In genomic region chr16:88856122-88856827, GRCh38 we compare ENCODE assay signal across 8 cellular contexts. TPM values are rescaled to one million over a fixed set of nuclear protein-coding genes. Genes with fewer than 3 reads are reported as not detected.
A peak's percentile ranks its signal among the peaks of the same experiment; 100 is the strongest.
DNase-seq lines count a peak whose midpoint lies in the region; ATAC-seq and TF ChIP-seq lines count a peak whose summit lies in the region.

No MANE protein-coding gene starts in this region.

- POLR2A ChIA-PET in activated CD4-positive, alpha-beta T cell treated with anti-CD3 and anti-CD28 coated beads, Interleukin-2, amount 10 ng/mL, durations not matched to agents 7 days and 5 days (lab: Charles Lee): no interaction called here
- POLR2A ChIA-PET in activated CD4-positive, alpha-beta memory T cell treated with anti-CD3 and anti-CD28 coated beads for 36 hours (lab: Charles Lee): interaction anchor here (0.7 to 2.7 kb wide), 7 partner anchors 44 to 905 kb away, joined by 3 to 11 read pairs (median 4); partner anchors contain the start of genes APRT, BANP, CTU2 and RNF166

- peak overlapping the region; percentile 97 for H3K4me3 Mint-ChIP-seq in activated CD4-positive, alpha-beta T cell treated with anti-CD3 and anti-CD28 coated beads, Interleukin-2, amount 10 ng/mL, durations not matched to agents 7 days and 5 days
- H3K4me3 Mint-ChIP-seq in activated CD4-positive, alpha-beta memory T cell treated with anti-CD3 and anti-CD28 coated beads for 36 hours: peak overlapping the region; percentile 93

- CTCF ChIA-PET in activated CD4-positive, alpha-beta T cell treated with anti-CD3 and anti-CD28 coated beads, Interleukin-2, amount 10 ng/mL, durations not matched to agents 7 days and 5 days (lab: Charles Lee): interaction anchor here (1.0 to 2.1 kb wide), 9 partner anchors 10 to 183 kb away, joined by 3 to 7 read pairs (median 4); partner anchors contain the start of gene PABPN1L
- CTCF ChIA-PET in activated CD4-positive, alpha-beta memory T cell treated with anti-CD3 and anti-CD28 coated beads for 36 hours (lab: Charles Lee): interaction anchor here (0.8 to 2.9 kb wide), 7 partner anchors 40 to 362 kb away, joined by 3 to 39 read pairs (median 8); partner anchors contain the start of genes APRT and ZNF778

- no peak for TF ChIP-seq EP300 in gastroesophageal sphincter (IDR thresholded peaks at IDR 0.05)

- no peaks in the 10 kb centered on the region for H3K9me3 Mint-ChIP-seq in activated CD4-positive, alpha-beta T cell treated with anti-CD3 and anti-CD28 coated beads, Interleukin-2, amount 10 ng/mL, durations not matched to agents 7 days and 5 days
- H3K9me3 Mint-ChIP-seq in activated CD4-positive, alpha-beta memory T cell treated with anti-CD3 and anti-CD28 coated beads for 36 hours: no peaks in the 10 kb centered on the region

- peaks cover 0 to 42% of the 10 kb centered on the region in 2 donors for H3K36me3 ChIP-seq in gastroesophageal sphincter
- H3K36me3 ChIP-seq in psoas muscle (ENCODE audit: insufficient read depth in 1 of 2, low read depth in 1 of 2): peaks cover 0 to 28% of the 10 kb centered on the region in 2 donors

- H3K4me1 Mint-ChIP-seq in activated CD4-positive, alpha-beta T cell treated with anti-CD3 and anti-CD28 coated beads, Interleukin-2, amount 10 ng/mL, durations not matched to agents 7 days and 5 days: peaks cover 32% of the 10 kb centered on the region
- peaks cover 23% of the 10 kb centered on the region for H3K4me1 Mint-ChIP-seq in activated CD4-positive, alpha-beta memory T cell treated with anti-CD3 and anti-CD28 coated beads for 36 hours (ENCODE audit: low read depth)

- H3K9me3 ChIP-seq in gastroesophageal sphincter (no peaks in the 10 kb centered on the region), psoas muscle (no peaks in the 10 kb centered on the region)

- peaks cover 10% of the 10 kb centered on the region for H3K36me3 Mint-ChIP-seq in activated CD4-positive, alpha-beta T cell treated with anti-CD3 and anti-CD28 coated beads, Interleukin-2, amount 10 ng/mL, durations not matched to agents 7 days and 5 days (ENCODE audit: low read depth)
- peaks cover 7% of the 10 kb centered on the region for H3K36me3 Mint-ChIP-seq in activated CD4-positive, alpha-beta memory T cell treated with anti-CD3 and anti-CD28 coated beads for 36 hours

- peak overlapping the region; percentile 73 for H3K27ac Mint-ChIP-seq in activated CD4-positive, alpha-beta T cell treated with anti-CD3 and anti-CD28 coated beads, Interleukin-2, amount 10 ng/mL, durations not matched to agents 7 days and 5 days
- peak overlapping the region; percentile 72 for H3K27ac Mint-ChIP-seq in activated CD4-positive, alpha-beta memory T cell treated with anti-CD3 and anti-CD28 coated beads for 36 hours

- TF ChIP-seq POLR2A in gastroesophageal sphincter (IDR thresholded peaks at IDR 0.05): no peak

- H3K27ac ChIP-seq in gastroesophageal sphincter (peak overlapping the region in 3 of 4 donors; percentile 72 to 89 (median 89)), psoas muscle (peak overlapping the region; percentile 84)

- intact Hi-C loops in activated CD4-positive, alpha-beta memory T cell treated with anti-CD3 and anti-CD28 coated beads for 36 hours (cut with micrococcal nuclease): loop anchor here (2.0 to 10.0 kb wide), 2 partner anchors 259 to 315 kb away; partner anchors contain the start of gene CDH15
- intact Hi-C loops in psoas muscle (cut with DNase I): loop anchor here in 1 of 2 donors (5.0 kb wide), 2 partner anchors 44 to 46 kb away; partner anchors contain the start of gene APRT

- WGBS in gastroesophageal sphincter (ENCODE audit: low coverage in 1 of 2), 2 donors: no CpG with 5 or more reads among the region's 53 CpGs
- WGBS in psoas muscle, 3 donors: 13 to 38% (median 35%) methylated on average over 15 to 48 of the region's 53 CpGs

- no peak for ATAC-seq in gastroesophageal sphincter
- ATAC-seq in psoas muscle: no peak

- peaks cover 0 to 56% (median 19%) of the 10 kb centered on the region in 3 donors for H3K4me1 ChIP-seq in gastroesophageal sphincter
- peaks cover 13% of the 10 kb centered on the region for H3K4me1 ChIP-seq in psoas muscle

- TF ChIP-seq CTCF in gastroesophageal sphincter (IDR thresholded peaks at IDR 0.05): no peak
- TF ChIP-seq CTCF in psoas muscle (IDR thresholded peaks at IDR 0.05): no peak

- H3K27me3 Mint-ChIP-seq in activated CD4-positive, alpha-beta T cell treated with anti-CD3 and anti-CD28 coated beads, Interleukin-2, amount 10 ng/mL, durations not matched to agents 7 days and 5 days: no peaks in the 10 kb centered on the region
- no peaks in the 10 kb centered on the region for H3K27me3 Mint-ChIP-seq in activated CD4-positive, alpha-beta memory T cell treated with anti-CD3 and anti-CD28 coated beads for 36 hours

- H3K4me3 ChIP-seq in gastroesophageal sphincter: peak overlapping the region; percentile 80 to 98
- H3K4me3 ChIP-seq in psoas muscle: peak overlapping the region; percentile 93

- H3K27me3 ChIP-seq in gastroesophageal sphincter: no peaks in the 10 kb centered on the region
- no peaks in the 10 kb centered on the region for H3K27me3 ChIP-seq in psoas muscle (ENCODE audit: insufficient read depth in 3 of 3, low read length in 2 of 3)

- peak; percentile 13 for DNase-seq in activated CD4-positive, alpha-beta T cell treated with anti-CD3 and anti-CD28 coated beads, Interleukin-2, amount 10 ng/mL, durations not matched to agents 7 days and 5 days
- DNase-seq in activated CD4-positive, alpha-beta T cell treated with anti-CD3 and anti-CD28 coated beads for 48 hours: no peak
- peak; percentile 15 for DNase-seq in activated CD4-positive, alpha-beta memory T cell treated with anti-CD3 and anti-CD28 coated beads for 36 hours
- peak; percentile 38 to 73 for DNase-seq in psoas muscle
- no peak for DNase-seq in hippocampal formation (lab: John Stamatoyannopoulos, UW)
- no peak for DNase-seq in NCI-H1930 (lab: John Stamatoyannopoulos, UW)
- DNase-seq in NOMO-1 treated with DMSO at 0.1 percent for 48 hours (lab: John Stamatoyannopoulos, UW; ENCODE audit: unreplicated experiment): no peak

RNA-seq across cellular contexts. Expression of gene GALNS, which starts 0.5 kb away (rescaled TPM):
- 10 to 100 TPM; 29.4 to 35.7 TPM for total RNA-seq in activated CD4-positive, alpha-beta T cell treated with anti-CD3 and anti-CD28 coated beads, Interleukin-2, amount 10 ng/mL, durations not matched to agents 7 days and 5 days
- total RNA-seq in activated CD4-positive, alpha-beta memory T cell treated with anti-CD3 and anti-CD28 coated beads for 36 hours: 10 to 100 TPM; 22.0 to 24.1 TPM
- total RNA-seq in gastroesophageal sphincter (10 to 100 TPM in 3 of 4 donors, 1 to 10 TPM in 1; 4.2 to 29.4 (median 15.6) TPM), psoas muscle (10 to 100 TPM in 2 of 4 donors, 1 to 10 TPM in 2; 4.8 to 10.4 (median 9.7) TPM)
- 10 to 100 TPM in 2 of 3 donors, 1 to 10 TPM in 1; 9.0 to 15.4 (median 12.3) TPM for polyA plus RNA-seq in psoas muscle

RNA-seq across cellular contexts. Expression of gene TRAPPC2L, which starts 0.7 kb away (rescaled TPM):
- 10 to 100 TPM; 47.7 to 55.7 TPM for total RNA-seq in activated CD4-positive, alpha-beta T cell treated with anti-CD3 and anti-CD28 coated beads, Interleukin-2, amount 10 ng/mL, durations not matched to agents 7 days and 5 days
- total RNA-seq in activated CD4-positive, alpha-beta memory T cell treated with anti-CD3 and anti-CD28 coated beads for 36 hours: 10 to 100 TPM; 63.6 to 71.5 TPM
- 10 to 100 TPM; 18.7 to 40.0 (median 21.5) TPM for total RNA-seq in gastroesophageal sphincter
- 10 to 100 TPM; 38.6 to 42.6 (median 38.7) TPM for total RNA-seq in psoas muscle
- 10 to 100 TPM; 23.9 to 30.7 (median 28.5) TPM for polyA plus RNA-seq in psoas muscle

RNA-seq across cellular contexts. Expression of gene PABPN1L, which starts 10.2 kb away (rescaled TPM):
- not detected for total RNA-seq in activated CD4-positive, alpha-beta T cell treated with anti-CD3 and anti-CD28 coated beads, Interleukin-2, amount 10 ng/mL, durations not matched to agents 7 days and 5 days
- total RNA-seq in activated CD4-positive, alpha-beta memory T cell treated with anti-CD3 and anti-CD28 coated beads for 36 hours: not detected
- total RNA-seq in gastroesophageal sphincter: under 1 TPM in 1 of 4 donors, not detected in 3; 0.54 TPM
- total RNA-seq in psoas muscle: not detected
- polyA plus RNA-seq in psoas muscle: not detected

RNA-seq across cellular contexts. Expression of gene APRT, which starts 44.5 kb away (rescaled TPM):
- 100 to 1,000 TPM in 1 of 2 experiments, 10 to 100 TPM in 1; 86.2 to 112 TPM for total RNA-seq in activated CD4-positive, alpha-beta T cell treated with anti-CD3 and anti-CD28 coated beads, Interleukin-2, amount 10 ng/mL, durations not matched to agents 7 days and 5 days
- total RNA-seq in activated CD4-positive, alpha-beta memory T cell treated with anti-CD3 and anti-CD28 coated beads for 36 hours: 100 to 1,000 TPM; 270 to 272 TPM
- 100 to 1,000 TPM in 2 of 4 donors, 10 to 100 TPM in 2; 64.9 to 103 (median 92.9) TPM for total RNA-seq in gastroesophageal sphincter
- total RNA-seq in psoas muscle: 10 to 100 TPM; 32.8 to 67.7 (median 55.0) TPM
- 100 to 1,000 TPM in 1 of 3 donors, 10 to 100 TPM in 2; 49.4 to 165 (median 66.9) TPM for polyA plus RNA-seq in psoas muscle

RNA-seq across cellular contexts. Expression of gene CDT1, which starts 52.7 kb away (rescaled TPM):
- 100 to 1,000 TPM; 113 to 119 TPM for total RNA-seq in activated CD4-positive, alpha-beta T cell treated with anti-CD3 and anti-CD28 coated beads, Interleukin-2, amount 10 ng/mL, durations not matched to agents 7 days and 5 days
- total RNA-seq in activated CD4-positive, alpha-beta memory T cell treated with anti-CD3 and anti-CD28 coated beads for 36 hours: 100 to 1,000 TPM; 169 to 183 TPM
- total RNA-seq in gastroesophageal sphincter (1 to 10 TPM in 1 of 4 donors, under 1 TPM in 1, not detected in 2; 0.92 to 2.0 TPM), psoas muscle (under 1 TPM in 3 of 4 donors, not detected in 1; 0.17 to 0.59 (median 0.25) TPM)
- under 1 TPM; 0.03 to 0.13 (median 0.04) TPM for polyA plus RNA-seq in psoas muscle

Comparison
In these comparisons a context has a peak if more than half of its experiments do, and no peak if none do; other contexts are left out.
1. DNase-seq: peak in activated CD4-positive, alpha-beta T cell treated with anti-CD3 and anti-CD28 coated beads, Interleukin-2, amount 10 ng/mL, durations not matched to agents 7 days and 5 days (single experiment), activated CD4-positive, alpha-beta memory T cell treated with anti-CD3 and anti-CD28 coated beads for 36 hours (single experiment) and psoas muscle (2 of 2); none in activated CD4-positive, alpha-beta T cell treated with anti-CD3 and anti-CD28 coated beads for 48 hours (single experiment), hippocampal formation (0 of 2), NCI-H1930 (0 of 2) and NOMO-1 treated with DMSO at 0.1 percent for 48 hours (single experiment).